In the genomic region with DNA sequence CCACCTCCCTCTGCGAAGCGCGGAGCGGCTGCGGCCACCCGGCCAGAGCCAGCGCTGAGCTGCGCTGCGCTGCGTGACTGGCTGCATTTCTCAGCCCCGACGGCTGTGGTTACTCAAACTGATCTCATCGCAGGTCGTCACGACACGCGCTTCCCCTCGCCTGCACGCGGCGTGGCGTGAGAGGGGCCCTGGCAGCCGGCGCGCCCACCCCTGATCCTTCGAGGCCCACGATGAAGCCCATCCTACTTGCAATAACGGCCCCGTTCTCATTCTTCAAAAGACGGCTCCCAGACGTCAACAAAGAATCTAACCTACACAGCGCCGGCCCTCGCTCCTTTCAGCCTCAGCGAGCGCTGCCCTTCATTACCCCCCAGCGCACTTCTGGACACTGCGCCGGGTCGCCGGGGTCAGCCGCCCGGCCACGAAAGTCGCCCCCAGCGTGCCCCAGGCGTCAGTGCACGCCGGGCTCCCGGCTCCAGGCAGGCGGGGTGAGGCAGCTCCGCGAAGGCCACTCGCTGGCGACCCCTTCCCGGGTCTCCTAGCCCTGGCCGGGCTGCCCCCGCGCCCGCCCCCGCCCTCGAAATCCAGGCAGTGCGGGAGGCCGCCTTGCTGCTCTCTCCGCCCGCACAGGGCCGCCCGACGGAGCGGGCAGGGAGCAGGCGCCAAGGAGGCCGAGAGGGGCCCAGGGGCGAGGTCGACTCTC, we compare ENCODE assay signal across 8 cellular contexts. TPM values are rescaled to one million over a fixed set of nuclear protein-coding genes. Genes with fewer than 3 reads are reported as not detected.
DNase-seq lines count a peak whose midpoint lies in the region; ATAC-seq, FAIRE-seq and TF ChIP-seq lines count a peak whose summit lies in the region.

No MANE protein-coding gene starts in this region.

- H3K36me3 Mint-ChIP-seq in T-helper 17 cell (ENCODE audit: low read depth) (no peaks in the 10 kb centered on the region), brain (no peaks in the 10 kb centered on the region)

- H3K4me2 ChIP-seq in keratinocyte (ENCODE audit: control insufficient read depth, extremely low read depth, insufficient read depth, low read depth, low read length): peak overlapping the region; percentile 89

- no peak overlapping the region for H2AFZ ChIP-seq in keratinocyte (ENCODE audit: control insufficient read depth, low read length)

- peak overlapping the region; percentile 93 for H3K9ac ChIP-seq in keratinocyte (ENCODE audit: control insufficient read depth, extremely low read depth, insufficient read depth, low read length)

- H3K27ac Mint-ChIP-seq in T-helper 17 cell: peak overlapping the region; percentile 89
- H3K27ac Mint-ChIP-seq in brain: peak overlapping the region in 3 of 5 experiments; percentile 8 to 67 (median 59)

- FAIRE-seq in keratinocyte (lab: Jason Lieb, UNC) (no peak), D721Med (lab: Jason Lieb, UNC) (no peak)

- peaks cover 20% of the 10 kb centered on the region for H3K79me2 ChIP-seq in keratinocyte (ENCODE audit: control insufficient read depth, insufficient read depth, low read length)

- H3K27me3 ChIP-seq in keratinocyte (ENCODE audit: control insufficient read depth, extremely low read depth, insufficient read depth, low read length): no peaks in the 10 kb centered on the region

- no peaks in the 10 kb centered on the region for H4K20me1 ChIP-seq in keratinocyte (ENCODE audit: control insufficient read depth, extremely low read depth, insufficient read depth, low read length)

- H3K4me3 Mint-ChIP-seq in T-helper 17 cell (peak overlapping the region; percentile 94), brain (peak overlapping the region; percentile 78 to 90 (median 85))

- no peaks in the 10 kb centered on the region for H3K9me1 ChIP-seq in keratinocyte (ENCODE audit: control insufficient read depth, extremely low read depth, insufficient read depth, low read length)

- no peaks in the 10 kb centered on the region for H3K36me3 ChIP-seq in keratinocyte (ENCODE audit: control insufficient read depth in 2 of 2, extremely low read depth in 1 of 2, insufficient read depth in 2 of 2, low read length in 2 of 2)

- H3K27ac ChIP-seq in keratinocyte (ENCODE audit: control insufficient read depth, insufficient read depth, low read length): peak overlapping the region; percentile 99

- peak; percentile 24 for ATAC-seq in HG02973 (IDR thresholded peaks at IDR 0.05; ENCODE audit: unreplicated experiment)
- peak; percentile 32 for ATAC-seq in T-helper 17 cell

- TF ChIP-seq CTCF in brain (conservative IDR thresholded peaks at IDR 0.05) (no peak), keratinocyte (optimal IDR thresholded peaks at IDR 0.05 in 1 of 3, IDR thresholded peaks at IDR 0.05 in 1 of 3, conservative IDR thresholded peaks at IDR 0.05 in 1 of 3; ENCODE audit: extremely low read depth in 1 of 3, insufficient read depth in 2 of 3, low read length in 3 of 3) (no peak), D721Med (IDR thresholded peaks at IDR 0.05; ENCODE audit: insufficient read depth, missing control alignments) (no peak)

- dilution Hi-C loops in keratinocyte (cut with MboI; ENCODE audit: extremely low pct_ligation_motif_present, low sequenced_read_pairs): no loop called here

- peaks cover 0 to 7% (median 0%) of the 10 kb centered on the region in 5 experiments for H3K9me3 Mint-ChIP-seq in brain

- peak overlapping the region; percentile 54 to 60 (median 58) for H3K4me3 ChIP-seq in keratinocyte (ENCODE audit: control insufficient read depth in 2 of 3, extremely low read depth in 1 of 3, insufficient read depth in 2 of 3, low read depth in 1 of 3, low read length in 3 of 3)

- peak; percentile 17 for DNase-seq in NCI-H1105 treated with DMSO at 0.1 percent for 48 hours (lab: John Stamatoyannopoulos, UW)
- DNase-seq in NCI-H1105 (lab: John Stamatoyannopoulos, UW): no peak
- DNase-seq in T-helper 17 cell: peak in 2 of 3 donors; percentile 16 to 31
- no peak for DNase-seq in keratinocyte (ENCODE audit: low read depth, low spot score)
- DNase-seq in stimulated activated CD4-positive, alpha-beta T cell treated with anti-CD3 and anti-CD28 coated beads, Interleukin-4, amount 100 ng/mL, for 24 hours: peak; percentile 43
- no peak for DNase-seq in D721Med (ENCODE audit: insufficient read length, low spot score)

- H3K4me1 Mint-ChIP-seq in T-helper 17 cell (peaks cover 34% of the 10 kb centered on the region), brain (peaks cover 27% of the 10 kb centered on the region)

- H3K27me3 Mint-ChIP-seq in T-helper 17 cell (no peaks in the 10 kb centered on the region), brain (peaks cover 33% of the 10 kb centered on the region)

- H3K4me1 ChIP-seq in keratinocyte (ENCODE audit: control insufficient read depth, extremely low read depth, insufficient read depth, low read length): peaks cover 71% of the 10 kb centered on the region

- no peaks in the 10 kb centered on the region for H3K9me3 ChIP-seq in T-helper 17 cell (ENCODE audit: control insufficient read depth, low read length, poor library complexity, severe bottlenecking)
- H3K9me3 ChIP-seq in keratinocyte (ENCODE audit: control insufficient read depth, low read depth, low read length): no peaks in the 10 kb centered on the region

RNA-seq across cellular contexts. Expression of a gene that starts 9.9 kb away (rescaled TPM):
- 1 to 10 TPM in 1 of 2 donors, under 1 TPM in 1; 0.75 to 2.8 TPM for total RNA-seq in T-helper 17 cell
- polyA plus RNA-seq in brain (ENCODE audit: insufficient read depth, low read depth, low replicate concordance): 0.48 TPM
- 0.14 to 0.63 TPM in 2 of 3 replicates, not detected in the other for polyA plus RNA-seq in keratinocyte
- polyA plus RNA-seq in keratinocyte (2011; ENCODE audit: low read depth): 0.54 TPM
- polyA plus RNA-seq in keratinocyte (2011; cell fraction: cytosol; rRNA removed): 0.23 and 0.30 TPM in 2 replicates
- 0.12 and 0.36 TPM in 2 replicates for polyA plus RNA-seq in keratinocyte (2011; cell fraction: nucleus; rRNA removed)
- polyA plus RNA-seq in keratinocyte (2012; ENCODE audit: low replicate concordance): 0.16 and 0.70 TPM in 2 replicates
- 0.40 to 0.99 TPM in 2 of 3 replicates, not detected in the other for polyA minus RNA-seq in keratinocyte
- not detected for polyA minus RNA-seq in keratinocyte (2011; cell fraction: cytosol; rRNA and poly(A)+ RNA removed)
- 2.4 and 4.9 TPM in 2 replicates for polyA minus RNA-seq in keratinocyte (2011; cell fraction: nucleus; rRNA and poly(A)+ RNA removed)

Comparison
In these comparisons a context has a peak if more than half of its experiments do, and no peak if none do; other contexts are left out.
1. DNase-seq: peak in NCI-H1105 treated with DMSO at 0.1 percent for 48 hours (single experiment), T-helper 17 cell (2 of 3) and stimulated activated CD4-positive, alpha-beta T cell treated with anti-CD3 and anti-CD28 coated beads, Interleukin-4, amount 100 ng/mL, for 24 hours (single experiment); none in NCI-H1105 (single experiment), keratinocyte (single experiment) and D721Med (single experiment).